In genomic region chr4:7014815-7015214, GRCh38 we compare ENCODE assay signal across 21 cellular contexts. TPM values are rescaled to one million over a fixed set of nuclear protein-coding genes. Genes with fewer than 3 reads are reported as not detected.
DNase-seq lines count a peak whose midpoint lies in the region; ATAC-seq and TF ChIP-seq lines count a peak whose summit lies in the region.
"Had no signal": no experiment of that assay in that cellular context is flagged by ENCODE, and none has a peak within 500 bp of the region (broad histone marks: within the 10 kb centered on the region; RNA-seq: fewer than 3 reads in every experiment).

No MANE protein-coding gene starts in this region.

- H3K27ac Mint-ChIP-seq in MCF 10A (ENCODE audit: low read depth, unreplicated experiment) = peak overlapping the region; percentile 74
- no peak overlapping the region for H3K27ac Mint-ChIP-seq in T-helper 17 cell
- H3K27ac Mint-ChIP-seq in memory B cell = peak overlapping the region; percentile 88
- H3K27ac Mint-ChIP-seq: activated naive CD8-positive, alpha-beta T cell; mesothelial cell of epicardium; T-cell had no signal

- no peak for TF ChIP-seq POLR2A in breast epithelium (IDR thresholded peaks at IDR 0.05)
- TF ChIP-seq POLR2A in vagina (IDR thresholded peaks at IDR 0.05) = no peak

- H3K4me1 ChIP-seq in breast epithelium (no peaks in the 10 kb centered on the region), vagina (no peaks in the 10 kb centered on the region)

- CTCF ChIA-PET in MCF 10A (lab: Yijun Ruan, JAX) = interaction anchor here (1.3 kb wide), 1 partner anchor 42 kb away, joined by 4 read pairs; no protein-coding TSS in a partner anchor

- no peaks in the 10 kb centered on the region for H3K27me3 ChIP-seq in breast epithelium
- H3K27me3 ChIP-seq in vagina = no peaks in the 10 kb centered on the region
- H3K27me3 ChIP-seq: gastrocnemius medialis had no signal

- H3K36me3 ChIP-seq in breast epithelium (peaks cover 5% of the 10 kb centered on the region), vagina (peaks cover 0 to 52% of the 10 kb centered on the region in 2 donors)

- H3K9me3 ChIP-seq in breast epithelium (no peaks in the 10 kb centered on the region), T-helper 17 cell (ENCODE audit: control insufficient read depth, low read length, poor library complexity, severe bottlenecking) (no peaks in the 10 kb centered on the region), vagina (no peaks in the 10 kb centered on the region)
- H3K9me3 ChIP-seq: gastrocnemius medialis, left ventricle myocardium inferior had no signal

- H3K4me3 Mint-ChIP-seq in MCF 10A (ENCODE audit: unreplicated experiment) = no peak overlapping the region
- peak overlapping the region; percentile 63 for H3K4me3 Mint-ChIP-seq in T-helper 17 cell
- no peak overlapping the region for H3K4me3 Mint-ChIP-seq in memory B cell
- H3K4me3 Mint-ChIP-seq: activated naive CD8-positive, alpha-beta T cell; central memory CD8-positive, alpha-beta T cell; mesothelial cell of epicardium; T-cell had no signal

- H3K27me3 Mint-ChIP-seq in MCF 10A (ENCODE audit: insufficient read depth, unreplicated experiment) (no peaks in the 10 kb centered on the region), T-helper 17 cell (no peaks in the 10 kb centered on the region), memory B cell (no peaks in the 10 kb centered on the region)
- H3K27me3 Mint-ChIP-seq: activated naive CD8-positive, alpha-beta T cell; central memory CD8-positive, alpha-beta T cell; naive thymus-derived CD8-positive, alpha-beta T cell; T-cell had no signal

- no peaks in the 10 kb centered on the region for H3K4me1 Mint-ChIP-seq in MCF 10A (ENCODE audit: insufficient read depth, unreplicated experiment)
- peaks cover 7% of the 10 kb centered on the region for H3K4me1 Mint-ChIP-seq in T-helper 17 cell
- peaks cover 18% of the 10 kb centered on the region for H3K4me1 Mint-ChIP-seq in memory B cell
- H3K4me1 Mint-ChIP-seq: mesothelial cell of epicardium had no signal

- no peak overlapping the region for H3K27ac ChIP-seq in breast epithelium
- no peak overlapping the region for H3K27ac ChIP-seq in vagina
- H3K27ac ChIP-seq: gastrocnemius medialis, left ventricle myocardium inferior had no signal

- ATAC-seq in T-helper 17 cell (no peak), memory B cell (ENCODE audit: low read depth) (no peak), GM21526 (IDR thresholded peaks at IDR 0.05; ENCODE audit: low FRiP score, unreplicated experiment) (no peak)
- ATAC-seq: gastrocnemius medialis; naive thymus-derived CD8-positive, alpha-beta T cell; T-cell had no signal

- no peaks in the 10 kb centered on the region for H3K9me3 Mint-ChIP-seq in MCF 10A (ENCODE audit: unreplicated experiment)
- H3K9me3 Mint-ChIP-seq in memory B cell = no peaks in the 10 kb centered on the region
- H3K9me3 Mint-ChIP-seq: central memory CD8-positive, alpha-beta T cell; mesothelial cell of epicardium; naive thymus-derived CD8-positive, alpha-beta T cell; T-cell had no signal

- TF ChIP-seq CTCF in MCF 10A (IDR thresholded peaks at IDR 0.05; ENCODE audit: unreplicated experiment) = no peak
- no peak for TF ChIP-seq CTCF in breast epithelium (IDR thresholded peaks at IDR 0.05)
- no peak for TF ChIP-seq CTCF in vagina (IDR thresholded peaks at IDR 0.05)

- no peak for DNase-seq in MCF 10A (ENCODE audit: unreplicated experiment)
- DNase-seq in breast epithelium (ENCODE audit: low spot score in 2 of 2) = no peak
- no peak for DNase-seq in T-helper 17 cell
- DNase-seq in memory B cell (ENCODE audit: low spot score in 2 of 2) = no peak
- DNase-seq in vagina (ENCODE audit: extremely low spot score in 2 of 2) = no peak
- DNase-seq in DMS 273 treated with DMSO at 0.1 percent for 48 hours (lab: John Stamatoyannopoulos, UW) = no peak
- DNase-seq: activated CD8-positive, alpha-beta memory T cell treated with anti-CD3 and anti-CD28 coated beads for 24 hours; gastrocnemius medialis; hypothalamus; left ventricle myocardium inferior; naive thymus-derived CD8-positive, alpha-beta T cell; NCI-H446 treated with DMSO at 0.1 percent for 48 hours; NCI-H82; occipital lobe; RPMI8226; T-cell; trophoblast cell had no signal

- no TSS peak for BruUV-seq in MCF 10A (replicated peaks; lab: Mats Ljungman, UMichigan)

- POLR2A ChIA-PET in MCF 10A (lab: Yijun Ruan, JAX) = no interaction called here

- H3K4me3 ChIP-seq in breast epithelium = no peak overlapping the region
- no peak overlapping the region for H3K4me3 ChIP-seq in vagina
- H3K4me3 ChIP-seq: gastrocnemius medialis, left ventricle myocardium inferior had no signal

- intact Hi-C loops in MCF 10A (cut with micrococcal nuclease) = no loop called here
- intact Hi-C loops in breast epithelium (cut with DNase I; ENCODE audit: low total_unique reads) = loop anchor here (1.0 kb wide), 1 partner anchor 26 kb away; no protein-coding TSS in a partner anchor
- intact Hi-C loops in vagina (cut with DNase I) = no loop called here

- H3K36me3 Mint-ChIP-seq in MCF 10A (ENCODE audit: insufficient read depth, unreplicated experiment) (peaks cover 68% of the 10 kb centered on the region), T-helper 17 cell (ENCODE audit: low read depth) (peaks cover 5% of the 10 kb centered on the region), memory B cell (peaks cover 27% of the 10 kb centered on the region)

RNA-seq across cellular contexts. Expression of gene TADA2B, which starts 28.4 kb away (rescaled TPM):
- 29.5 and 31.8 TPM in 2 replicates for total RNA-seq in MCF 10A (2022)
- total RNA-seq in breast epithelium = 10 to 100 TPM; 16.4 to 22.7 (median 17.8) TPM
- total RNA-seq in T-helper 17 cell = 10 to 100 TPM; 31.8 to 40.9 TPM
- total RNA-seq in vagina = 12.0 TPM

RNA-seq across cellular contexts. Expression of gene GRPEL1, which starts 53.0 kb away (rescaled TPM):
- total RNA-seq in MCF 10A (2022) = 73.0 and 82.9 TPM in 2 replicates
- 10 to 100 TPM; 20.2 to 24.1 (median 22.6) TPM for total RNA-seq in breast epithelium
- total RNA-seq in T-helper 17 cell = 10 to 100 TPM; 45.8 to 47.1 TPM
- 11.0 TPM for total RNA-seq in vagina
